ENCODE assay signal across 26 cellular contexts in genomic region chr1:44314401-44314800, GRCh38. TPM values are rescaled to one million over a fixed set of nuclear protein-coding genes. Genes with fewer than 3 reads are reported as not detected.
A peak's percentile ranks its signal among the peaks of the same experiment; 100 is the strongest.
DNase-seq lines count a peak whose midpoint lies in the region; ATAC-seq and TF ChIP-seq lines count a peak whose summit lies in the region.
"Had no signal": no experiment of that assay in that cellular context is flagged by ENCODE, and none has a peak within 500 bp of the region (broad histone marks: within the 10 kb centered on the region; RNA-seq: fewer than 3 reads in every experiment).

No MANE protein-coding gene starts in this region.

- ATAC-seq in SK-N-SH treated with all-trans-retinoic acid at 6 μM for 48 hours = 0 out of 3 replicates have a peak, but pooled peaks have one; percentile 35
- ATAC-seq: GM12878 had no signal

- intact Hi-C loops in posterior vena cava (cut with DNase I) = loop anchor here in 1 of 2 donors (10.0 kb wide), 1 partner anchor 80 kb away; no protein-coding TSS in a partner anchor

- H3K4me3 ChIP-seq in fibroblast of pulmonary artery (replicated peaks; ENCODE audit: low read depth, low read length) (no peak overlapping the region), smooth muscle cell (no peak overlapping the region)
- H3K4me3 ChIP-seq: esophagus muscularis mucosa, GM12878, SJCRH30, tibial artery had no signal

- no peaks in the 10 kb centered on the region for H3K79me2 ChIP-seq in smooth muscle cell (ENCODE audit: low read depth)

- H3F3A ChIP-seq in smooth muscle cell (ENCODE audit: low read depth) = no peaks in the 10 kb centered on the region

- whole genome bisulfite sequencing in smooth muscle cell (ENCODE audit: low lambda C conversion rate) = 71% methylated on average over 4 of the region's 4 CpGs

- DNase-seq in DMS 273 (lab: John Stamatoyannopoulos, UW; ENCODE audit: unreplicated experiment) (peak; percentile 23), DMS 273 treated with DMSO at 0.1 percent for 48 hours (lab: John Stamatoyannopoulos, UW) (no peak), fibroblast of pulmonary artery (ENCODE audit: low read depth) (no peak), smooth muscle cell (lab: John Stamatoyannopoulos, UW; ENCODE audit: unreplicated experiment) (no peak), posterior vena cava (ENCODE audit: low spot score) (no peak), NCI-H1092 treated with DMSO at 0.1 percent for 48 hours (lab: John Stamatoyannopoulos, UW) (no peak), NCI-H187 treated with DMSO at 0.1 percent for 48 hours (lab: John Stamatoyannopoulos, UW) (no peak)
- DNase-seq: activated CD4-positive, alpha-beta T cell treated with anti-CD3 and anti-CD28 coated beads for 48 hours; activated CD8-positive, alpha-beta memory T cell treated with anti-CD3 and anti-CD28 coated beads, Interleukin-2, amount 50 U/mL, for 48 hours; activated gamma-delta T cell treated with Interleukin-2 at 50 U/mL for 16 hours; aorta; CD8-positive, alpha-beta memory T cell; cortex of kidney; KG1; kidney glomerular epithelial cell; midbrain; NCI-H1436; NCI-H226; nucleus accumbens; SJCRH30; T-helper 9 cell; tibial artery had no signal

- no peaks in the 10 kb centered on the region for H3K27me3 ChIP-seq in smooth muscle cell (ENCODE audit: low read depth)
- H3K27me3 ChIP-seq: esophagus muscularis mucosa, SJCRH30, tibial artery had no signal

- TF ChIP-seq CTCF in fibroblast of pulmonary artery (IDR thresholded peaks at IDR 0.05; ENCODE audit: low read length, missing control alignments) = peak; percentile 15
- peak; percentile 7 for TF ChIP-seq CTCF in smooth muscle cell (IDR thresholded peaks at IDR 0.05; ENCODE audit: borderline replicate concordance, insufficient read depth, poor library complexity, severe bottlenecking)

- no peak overlapping the region for H3K27ac ChIP-seq in smooth muscle cell (ENCODE audit: low read depth)
- H3K27ac ChIP-seq: 22Rv1, esophagus muscularis mucosa, SJCRH30, tibial artery had no signal

- peaks cover 60% of the 10 kb centered on the region for H4K20me1 ChIP-seq in smooth muscle cell (ENCODE audit: low read depth)

- peaks cover 6% of the 10 kb centered on the region for H3K36me3 ChIP-seq in smooth muscle cell (ENCODE audit: low read depth)

- H2AFZ ChIP-seq in smooth muscle cell (ENCODE audit: low read depth) = no peak overlapping the region

- no peak overlapping the region for H3K4me2 ChIP-seq in smooth muscle cell

- H3K4me1 ChIP-seq in smooth muscle cell (ENCODE audit: low read depth) = no peaks in the 10 kb centered on the region
- H3K4me1 ChIP-seq: SJCRH30 had no signal

- no peak overlapping the region for H3K9ac ChIP-seq in smooth muscle cell (ENCODE audit: low read depth)

- no peaks in the 10 kb centered on the region for H3K9me3 ChIP-seq in smooth muscle cell (replicated peaks; ENCODE audit: low read depth)
- H3K9me3 ChIP-seq: esophagus muscularis mucosa, SJCRH30, tibial artery had no signal

TF ChIP-seq in SK-N-SH treated with all-trans-retinoic acid at 6 μM for 48 hours, 23 proteins besides CTCF, POLR2A, EP300 and RAD21:
- TF ChIP-seq TSHZ2 (CRISPR knock-in tag; IDR thresholded peaks at IDR 0.05) = no peak
- no peak for TF ChIP-seq ISL1 (CRISPR knock-in tag; IDR thresholded peaks at IDR 0.05)
- no peak for TF ChIP-seq CREB5 (CRISPR knock-in tag; IDR thresholded peaks at IDR 0.05; ENCODE audit: low read depth)
- no peak for TF ChIP-seq CSRNP3 (CRISPR knock-in tag; IDR thresholded peaks at IDR 0.05)
- TF ChIP-seq ZNF565 (CRISPR knock-in tag; conservative IDR thresholded peaks at IDR 0.05; ENCODE audit: low read depth) = no peak
- TF ChIP-seq BACH2 (CRISPR knock-in tag; IDR thresholded peaks at IDR 0.05; ENCODE audit: borderline replicate concordance) = no peak
- no peak for TF ChIP-seq PPARA (CRISPR knock-in tag; IDR thresholded peaks at IDR 0.05; ENCODE audit: borderline replicate concordance)
- TF ChIP-seq ARNTL (CRISPR knock-in tag; IDR thresholded peaks at IDR 0.05; ENCODE audit: borderline replicate concordance, low read depth) = no peak
- no peak for TF ChIP-seq POU6F1 (CRISPR knock-in tag; IDR thresholded peaks at IDR 0.05; ENCODE audit: borderline replicate concordance, low read depth)
- TF ChIP-seq ZC3H10 (CRISPR knock-in tag; IDR thresholded peaks at IDR 0.05) = no peak
TF ChIP-seq in SK-N-SH treated with all-trans-retinoic acid at 6 μM for 48 hours: peak in this region for 0.

RNA-seq across cellular contexts. Expression of gene ERI3, which starts 40.7 kb away (rescaled TPM):
- total RNA-seq in smooth muscle cell (55.4 and 91.2 TPM in 2 replicates), posterior vena cava (10 to 100 TPM; 44.5 to 46.9 TPM)
- polyA plus RNA-seq in smooth muscle cell = 98.2 and 112 TPM in 2 replicates
